1 cellular context compared by ENCODE assay signal in genomic region chr2:233611284-233611683, GRCh38.
A peak's percentile ranks its signal among the peaks of the same experiment; 100 is the strongest.
TF ChIP-seq lines count a peak whose summit lies in the region.

No MANE protein-coding gene starts in this region.

TF ChIP-seq in HepG2, 621 proteins besides CTCF, POLR2A, EP300 and RAD21 (continued from another document):
- TF ChIP-seq MAFF (IDR thresholded peaks at IDR 0.05; ENCODE audit: low read depth, low read length), result peak; percentile 86
- TF ChIP-seq MAFG (CRISPR knock-in tag; IDR thresholded peaks at IDR 0.05), result peak; percentile 51; the same call in 1 of the 2 replicates
TF ChIP-seq in HepG2: peak in this region for 5.
